9 cellular contexts compared by ENCODE assay signal in genomic region chr6:704037-704436, GRCh38. TPM values are rescaled to one million over a fixed set of nuclear protein-coding genes. Genes with fewer than 3 reads are reported as not detected.
"Had no signal": no experiment of that assay in that cellular context is flagged by ENCODE, and none has a peak within 500 bp of the region (broad histone marks: within the 10 kb centered on the region; RNA-seq: fewer than 3 reads in every experiment).

No MANE protein-coding gene starts in this region.

- H3K4me3 Mint-ChIP-seq: activated naive CD8-positive, alpha-beta T cell treated with anti-CD3 and anti-CD28 coated beads, Interleukin-2, amount 10 ng/mL, durations not matched to agents 7 days and 5 days; effector memory CD8-positive, alpha-beta T cell had no signal

- H3K79me2 ChIP-seq: parathyroid adenoma had no signal

- H3K36me3 Mint-ChIP-seq: activated naive CD8-positive, alpha-beta T cell treated with anti-CD3 and anti-CD28 coated beads, Interleukin-2, amount 10 ng/mL, durations not matched to agents 7 days and 5 days had no signal

- H3K4me1 ChIP-seq: parathyroid adenoma had no signal

- H3K9me3 Mint-ChIP-seq: activated naive CD8-positive, alpha-beta T cell treated with anti-CD3 and anti-CD28 coated beads, Interleukin-2, amount 10 ng/mL, durations not matched to agents 7 days and 5 days; effector memory CD8-positive, alpha-beta T cell had no signal

- H3K27ac ChIP-seq: parathyroid adenoma had no signal

- DNase-seq: activated CD4-positive, alpha-beta T cell treated with anti-CD3 and anti-CD28 coated beads, Interleukin-2, amount 50 U/mL, for 1 hour; activated CD8-positive, alpha-beta memory T cell treated with anti-CD3 and anti-CD28 coated beads for 24 hours; activated naive CD4-positive, alpha-beta T cell; activated naive CD8-positive, alpha-beta T cell treated with anti-CD3 and anti-CD28 coated beads, Interleukin-2, amount 10 ng/mL, durations not matched to agents 7 days and 5 days; effector memory CD8-positive, alpha-beta T cell; stimulated activated CD4-positive, alpha-beta T cell treated with anti-CD3 and anti-CD28 coated beads, Interleukin-1b, Interleukin-23, amount 100 ng/mL, for 48 hours had no signal

- H3K27ac Mint-ChIP-seq: activated naive CD8-positive, alpha-beta T cell treated with anti-CD3 and anti-CD28 coated beads, Interleukin-2, amount 10 ng/mL, durations not matched to agents 7 days and 5 days; effector memory CD8-positive, alpha-beta T cell had no signal

- FAIRE-seq: keratinocyte had no signal

- H2AFZ ChIP-seq: parathyroid adenoma had no signal

- H3K9ac ChIP-seq: parathyroid adenoma had no signal

RNA-seq across cellular contexts. Expression of gene HUS1B, which starts 47.1 kb away (rescaled TPM):
- total RNA-seq: epithelial cell of proximal tubule had no signal
